ENCODE assay signal across 19 cellular contexts in genomic region chr15:72733941-72734738, GRCh38. TPM values are rescaled to one million over a fixed set of nuclear protein-coding genes. Genes with fewer than 3 reads are reported as not detected.
"Had no signal": no experiment of that assay in that cellular context is flagged by ENCODE, and none has a peak within 500 bp of the region (broad histone marks: within the 10 kb centered on the region; RNA-seq: fewer than 3 reads in every experiment).

No MANE protein-coding gene starts in this region.

- ATAC-seq: activated T-helper 17 cell treated with anti-CD3 and anti-CD28 coated beads, Interleukin-2, amount 50 U/mL, for 72 hours; esophagus mucosa; stimulated activated naive CD8-positive, alpha-beta T cell treated with anti-CD3 and anti-CD28 coated beads, Interleukin-15, amount 100 ng/mL, for 72 hours; upper lobe of right lung had no signal

- H3K9me3 Mint-ChIP-seq: activated B cell treated with CpG ODN at 0.5 μM for 24 hours; activated T-helper 17 cell treated with anti-CD3 and anti-CD28 coated beads, Interleukin-2, amount 50 U/mL, for 72 hours; brain; dendritic cell treated with granulocyte-macrophage colony-stimulating factor and Interleukin-4, amounts not matched to agents 40 ng/mL and 50 ng/mL, for 4 days; neural progenitor cell; T-helper 1 cell treated with Interleukin-12 subunit alpha and Interleukin-12 subunit beta and Interleukin-4 antibody, amounts not matched to agents 30 μg/mL and 1 μg/mL, for 36 hours had no signal

- DNase-seq: activated B cell treated with CpG ODN at 0.5 μM for 24 hours; activated CD4-positive, alpha-beta T cell treated with anti-CD3 and anti-CD28 coated beads, Interleukin-2, amount 50 U/mL, for 1 hour; activated T-cell treated with anti-CD3 and anti-CD28 coated beads for 4 hours; amygdala; foreskin fibroblast; glutamatergic neuron; mammary epithelial cell; ovary; stimulated activated CD4-positive, alpha-beta T cell treated with anti-CD3 and anti-CD28 coated beads, Interleukin-4, amount 100 ng/mL, for 24 hours; stimulated activated naive CD8-positive, alpha-beta T cell treated with anti-CD3 and anti-CD28 coated beads, Interleukin-15, amount 100 ng/mL, for 72 hours; testis; upper lobe of right lung had no signal

- H3K27ac Mint-ChIP-seq: activated B cell treated with CpG ODN at 0.5 μM for 24 hours; activated naive CD8-positive, alpha-beta T cell; activated T-helper 17 cell treated with anti-CD3 and anti-CD28 coated beads, Interleukin-2, amount 50 U/mL, for 72 hours; brain; dendritic cell treated with granulocyte-macrophage colony-stimulating factor and Interleukin-4, amounts not matched to agents 40 ng/mL and 50 ng/mL, for 4 days; neural progenitor cell; T-helper 1 cell treated with Interleukin-12 subunit alpha and Interleukin-12 subunit beta and Interleukin-4 antibody, amounts not matched to agents 30 μg/mL and 1 μg/mL, for 36 hours had no signal

- H3K27me3 Mint-ChIP-seq: activated B cell treated with CpG ODN at 0.5 μM for 24 hours; activated naive CD8-positive, alpha-beta T cell; activated T-helper 17 cell treated with anti-CD3 and anti-CD28 coated beads, Interleukin-2, amount 50 U/mL, for 72 hours; brain; dendritic cell treated with granulocyte-macrophage colony-stimulating factor and Interleukin-4, amounts not matched to agents 40 ng/mL and 50 ng/mL, for 4 days; stimulated activated naive CD8-positive, alpha-beta T cell treated with anti-CD3 and anti-CD28 coated beads, Interleukin-15, amount 100 ng/mL, for 72 hours had no signal

- H3K4me1 Mint-ChIP-seq: brain, neural progenitor cell had no signal

- H3K4me3 Mint-ChIP-seq: activated B cell treated with CpG ODN at 0.5 μM for 24 hours; activated naive CD8-positive, alpha-beta T cell; activated T-helper 17 cell treated with anti-CD3 and anti-CD28 coated beads, Interleukin-2, amount 50 U/mL, for 72 hours; brain; dendritic cell treated with granulocyte-macrophage colony-stimulating factor and Interleukin-4, amounts not matched to agents 40 ng/mL and 50 ng/mL, for 4 days; neural progenitor cell; stimulated activated naive CD8-positive, alpha-beta T cell treated with anti-CD3 and anti-CD28 coated beads, Interleukin-15, amount 100 ng/mL, for 72 hours; T-helper 1 cell treated with Interleukin-12 subunit alpha and Interleukin-12 subunit beta and Interleukin-4 antibody, amounts not matched to agents 30 μg/mL and 1 μg/mL, for 36 hours had no signal

RNA-seq across cellular contexts. Expression of gene HIGD2B, which starts 48.2 kb away (rescaled TPM):
- total RNA-seq: esophagus mucosa, mammary epithelial cell, ovary, upper lobe of right lung had no signal
